ENCODE assay signal across 10 cellular contexts in the genomic region with DNA sequence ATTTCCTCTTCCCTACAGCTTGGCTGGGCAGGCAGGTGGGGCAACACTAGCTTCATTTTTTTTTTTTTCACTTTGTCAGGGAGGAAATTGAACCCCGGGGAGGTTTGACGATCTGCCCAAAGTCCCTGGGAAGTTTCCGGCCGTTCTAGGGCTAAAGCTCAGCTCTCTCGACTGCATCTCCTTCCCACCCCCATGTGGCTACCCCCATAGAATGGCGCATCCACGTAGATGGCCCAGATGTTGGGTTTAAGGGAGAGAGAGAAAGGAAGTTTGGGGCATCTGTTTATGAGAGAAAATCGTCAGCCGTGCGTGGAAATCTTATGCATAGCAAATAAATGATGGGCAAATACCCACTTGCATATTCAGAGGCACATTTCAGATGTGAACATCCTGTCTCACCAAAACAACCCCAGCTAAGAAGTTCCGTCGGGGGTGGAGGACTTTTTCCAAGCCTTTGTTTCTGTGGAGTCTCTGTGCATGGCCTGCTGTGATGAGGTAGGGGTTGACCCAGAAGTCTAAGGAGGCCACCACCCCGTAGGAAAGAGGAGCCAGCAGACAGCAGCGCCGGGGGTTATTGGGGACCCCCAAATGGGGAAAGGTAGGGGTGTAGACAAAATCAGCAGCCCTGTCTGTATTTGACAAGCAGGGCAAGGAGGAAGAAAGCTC. TPM values are rescaled to one million over a fixed set of nuclear protein-coding genes. Genes with fewer than 3 reads are reported as not detected.
DNase-seq lines count a peak whose midpoint lies in the region; ATAC-seq and TF ChIP-seq lines count a peak whose summit lies in the region.
"Had no signal": no experiment of that assay in that cellular context is flagged by ENCODE, and none has a peak within 500 bp of the region (broad histone marks: within the 10 kb centered on the region; RNA-seq: fewer than 3 reads in every experiment).

No MANE protein-coding gene starts in this region.

- no peak overlapping the region for H3K27ac ChIP-seq in left ventricle myocardium inferior (replicated peaks)

- intact Hi-C loops in left ventricle myocardium inferior (cut with micrococcal nuclease): no loop called here
- intact Hi-C loops in cardiac septum (cut with DNase I): no loop called here

- peaks cover 30% of the 10 kb centered on the region for H3K27me3 ChIP-seq in left ventricle myocardium inferior (ENCODE audit: low read depth)
- H3K27me3 ChIP-seq: hepatocyte had no signal

- no peaks in the 10 kb centered on the region for H3K36me3 ChIP-seq in left ventricle myocardium inferior

- H3K9me3 ChIP-seq in left ventricle myocardium inferior (replicated peaks): peaks cover 8% of the 10 kb centered on the region

- POLR2A ChIA-PET in naive thymus-derived CD8-positive, alpha-beta T cell (lab: Charles Lee): interaction anchor here (0.8 to 7.7 kb wide), 32 partner anchors 11 to 472 kb away, joined by 3 to 190 read pairs (median 6); partner anchors contain the start of genes ATP5F1E, PRELID3B and ZNF831

- H3K9me3 Mint-ChIP-seq in activated T-helper 17 cell treated with anti-CD3 and anti-CD28 coated beads, Interleukin-2, amount 50 U/mL, for 72 hours: peaks cover 8% of the 10 kb centered on the region
- H3K9me3 Mint-ChIP-seq in naive thymus-derived CD8-positive, alpha-beta T cell: peaks cover 0 to 3% (median 0%) of the 10 kb centered on the region in 9 donors

- peak; percentile 39 for DNase-seq in stimulated activated CD4-positive, alpha-beta T cell treated with anti-CD3 and anti-CD28 coated beads, Interleukin-12 subunit alpha, Interleukin-12 subunit beta, amount 100 ng/mL, for 4 hours
- DNase-seq in stimulated activated CD4-positive, alpha-beta T cell treated with anti-CD3 and anti-CD28 coated beads, Interleukin-2, amount 100 ng/mL, for 48 hours: no peak
- DNase-seq in naive thymus-derived CD8-positive, alpha-beta T cell: peak; percentile 22 to 87 (median 80)
- no peak for DNase-seq in left ventricle myocardium inferior
- no peak for DNase-seq in MV-4-11 (lab: John Stamatoyannopoulos, UW)
- DNase-seq in cardiac septum (ENCODE audit: low spot score): no peak
- no peak for DNase-seq in NCI-H748 (lab: John Stamatoyannopoulos, UW; ENCODE audit: unreplicated experiment)
- DNase-seq: NCI-H2081 had no signal

- TF ChIP-seq CTCF in left ventricle myocardium inferior (IDR thresholded peaks at IDR 0.05; ENCODE audit: borderline replicate concordance): no peak

- peak overlapping the region; percentile 84 for H3K4me3 Mint-ChIP-seq in activated T-helper 17 cell treated with anti-CD3 and anti-CD28 coated beads, Interleukin-2, amount 50 U/mL, for 72 hours
- H3K4me3 Mint-ChIP-seq in naive thymus-derived CD8-positive, alpha-beta T cell: peak overlapping the region; percentile 83 to 95 (median 89)

- no peaks in the 10 kb centered on the region for H3K4me1 ChIP-seq in left ventricle myocardium inferior

- H3K27ac Mint-ChIP-seq in activated T-helper 17 cell treated with anti-CD3 and anti-CD28 coated beads, Interleukin-2, amount 50 U/mL, for 72 hours: peak overlapping the region; percentile 91
- peak overlapping the region; percentile 99 to 100 (median 100) for H3K27ac Mint-ChIP-seq in naive thymus-derived CD8-positive, alpha-beta T cell

- peak; percentile 67 for ATAC-seq in activated T-helper 17 cell treated with anti-CD3 and anti-CD28 coated beads, Interleukin-2, amount 50 U/mL, for 72 hours (replicated peaks)
- ATAC-seq in naive thymus-derived CD8-positive, alpha-beta T cell: peak; percentile 60 to 73

- peaks cover 42% of the 10 kb centered on the region for H3K4me1 Mint-ChIP-seq in activated T-helper 17 cell treated with anti-CD3 and anti-CD28 coated beads, Interleukin-2, amount 50 U/mL, for 72 hours
- peaks cover 61 to 99% (median 96%) of the 10 kb centered on the region in 4 donors for H3K4me1 Mint-ChIP-seq in naive thymus-derived CD8-positive, alpha-beta T cell

- no peaks in the 10 kb centered on the region for H3K36me3 Mint-ChIP-seq in activated T-helper 17 cell treated with anti-CD3 and anti-CD28 coated beads, Interleukin-2, amount 50 U/mL, for 72 hours (ENCODE audit: low read depth)
- H3K36me3 Mint-ChIP-seq in naive thymus-derived CD8-positive, alpha-beta T cell: peaks cover 0 to 5% (median 0%) of the 10 kb centered on the region in 3 donors

- H3K27me3 Mint-ChIP-seq in activated T-helper 17 cell treated with anti-CD3 and anti-CD28 coated beads, Interleukin-2, amount 50 U/mL, for 72 hours: no peaks in the 10 kb centered on the region
- no peaks in the 10 kb centered on the region for H3K27me3 Mint-ChIP-seq in naive thymus-derived CD8-positive, alpha-beta T cell

- no peak overlapping the region for H3K4me3 ChIP-seq in left ventricle myocardium inferior
- H3K4me3 ChIP-seq: hepatocyte had no signal

RNA-seq across cellular contexts. Expression of gene ZNF831, which starts 40.5 kb away (rescaled TPM):
- 10 to 100 TPM; 13.5 to 17.8 TPM for total RNA-seq in activated T-helper 17 cell treated with anti-CD3 and anti-CD28 coated beads, Interleukin-2, amount 50 U/mL, for 72 hours
- total RNA-seq in naive thymus-derived CD8-positive, alpha-beta T cell: 10 to 100 TPM; 28.0 to 29.9 TPM
- polyA plus RNA-seq in naive thymus-derived CD8-positive, alpha-beta T cell: 1 to 10 TPM; 5.5 to 6.2 (median 5.9) TPM
- total RNA-seq in left ventricle myocardium inferior (0.05 TPM), cardiac septum (0.05 TPM)
- total RNA-seq: hepatocyte had no signal
- polyA plus RNA-seq: hepatocyte had no signal

Comparison
In these comparisons a context has a peak if more than half of its experiments do, and no peak if none do; other contexts are left out.
1. DNase-seq: peak in stimulated activated CD4-positive, alpha-beta T cell treated with anti-CD3 and anti-CD28 coated beads, Interleukin-12 subunit alpha, Interleukin-12 subunit beta, amount 100 ng/mL, for 4 hours (single experiment) and naive thymus-derived CD8-positive, alpha-beta T cell (10 of 10); none in stimulated activated CD4-positive, alpha-beta T cell treated with anti-CD3 and anti-CD28 coated beads, Interleukin-2, amount 100 ng/mL, for 48 hours (0 of 2), left ventricle myocardium inferior (single experiment), MV-4-11 (single experiment), cardiac septum (single experiment) and NCI-H748 (single experiment).
2. RNA of gene ZNF831, which starts 40.5 kb away (total RNA-seq): 28.0 to 29.9 TPM in naive thymus-derived CD8-positive, alpha-beta T cell and 13.5 to 17.8 TPM in activated T-helper 17 cell treated with anti-CD3 and anti-CD28 coated beads, Interleukin-2, amount 50 U/mL, for 72 hours; 0.05 TPM in left ventricle myocardium inferior (single experiment) and 0.05 TPM in cardiac septum (single experiment); every median in the first group is over 10 times any median in the second.